Comparison of ENCODE assay signal across 14 cellular contexts in the genomic region with DNA sequence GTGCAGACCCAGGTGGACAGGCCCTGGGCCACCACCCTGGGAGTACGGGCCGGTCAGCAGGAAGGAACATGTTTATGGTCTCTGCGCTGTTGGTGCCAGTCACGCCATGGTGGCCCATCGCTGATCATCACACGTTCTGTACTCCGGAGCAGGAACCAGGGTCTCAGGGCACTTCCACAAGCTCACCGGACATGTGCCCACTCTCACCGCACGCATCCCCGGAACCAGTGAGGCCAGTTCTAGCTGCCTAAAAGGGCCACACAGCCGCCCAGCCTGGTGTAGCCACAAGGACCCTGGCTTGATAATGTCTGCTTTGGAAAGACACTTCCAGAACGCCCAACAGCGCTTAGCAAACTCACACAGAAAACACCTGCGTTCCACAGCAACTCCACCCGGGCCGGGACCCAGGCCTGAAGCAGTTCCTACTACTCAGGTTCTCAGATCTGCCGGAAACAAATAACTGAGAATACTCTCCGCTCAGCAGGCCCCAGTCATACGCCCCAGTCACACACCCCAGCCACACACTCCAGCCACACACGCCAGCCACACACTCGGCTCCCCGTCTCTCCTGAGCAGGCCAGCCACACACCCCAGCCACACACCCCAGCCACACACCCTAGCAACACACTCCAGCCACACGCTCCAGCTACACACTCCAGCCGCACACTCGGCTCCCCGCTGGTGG.
DNase-seq lines count a peak whose midpoint lies in the region; ATAC-seq and TF ChIP-seq lines count a peak whose summit lies in the region.
"Had no signal": no experiment of that assay in that cellular context is flagged by ENCODE, and none has a peak within 500 bp of the region (broad histone marks: within the 10 kb centered on the region; RNA-seq: fewer than 3 reads in every experiment).

No MANE protein-coding gene starts in this region.

- ATAC-seq in psoas muscle (no peak), HG03457 (IDR thresholded peaks at IDR 0.05; ENCODE audit: unreplicated experiment) (no peak), HG03139 (IDR thresholded peaks at IDR 0.05; ENCODE audit: unreplicated experiment) (no peak)
- ATAC-seq: body of pancreas had no signal

- H3K27ac ChIP-seq in psoas muscle: peak overlapping the region; percentile 93
- H3K27ac ChIP-seq in Karpas-422 (ENCODE audit: low read length): no peak overlapping the region
- H3K27ac ChIP-seq: body of pancreas, right lobe of liver, SJCRH30 had no signal

- no peak overlapping the region for H2AFZ ChIP-seq in Karpas-422 (ENCODE audit: low read length)

- no peak overlapping the region for H3K4me2 ChIP-seq in Karpas-422 (ENCODE audit: low read depth, low read length, poor library complexity, severe bottlenecking)

- no peaks in the 10 kb centered on the region for H3K9me3 Mint-ChIP-seq in T-helper 2 cell treated with Interferon-gamma antibody and Interleukin-4, amounts not matched to agents 5 μg/mL and 100 μg/mL, for 36 hours
- H3K9me3 Mint-ChIP-seq in endothelial cell (ENCODE audit: unreplicated experiment): no peaks in the 10 kb centered on the region
- H3K9me3 Mint-ChIP-seq: stimulated activated naive CD8-positive, alpha-beta T cell treated with anti-CD3 and anti-CD28 coated beads, Interleukin-15, Interleukin-2, amounts not matched to agents 100 ng/mL and 50 ng/mL, for 24 hours had no signal

- peaks cover 53% of the 10 kb centered on the region; the same call in 1 of the 2 replicates for H4K20me1 ChIP-seq in Karpas-422 (ENCODE audit: insufficient read depth, low read depth, low read length)

- 83 to 92% (median 91%) methylated on average over 27 of the region's 27 CpGs for WGBS in psoas muscle, 3 donors

- H3K27me3 ChIP-seq in H7 (ENCODE audit: control insufficient read depth, insufficient read depth, low read length) (no peaks in the 10 kb centered on the region), psoas muscle (ENCODE audit: insufficient read depth in 3 of 3, low read length in 2 of 3) (no peaks in the 10 kb centered on the region), Karpas-422 (ENCODE audit: low read length) (no peaks in the 10 kb centered on the region)
- H3K27me3 ChIP-seq: body of pancreas, right lobe of liver, SJCRH30 had no signal

- H3K9me3 ChIP-seq in psoas muscle (no peaks in the 10 kb centered on the region), Karpas-422 (ENCODE audit: low read length) (peaks cover 3% of the 10 kb centered on the region; the same call in 1 of the 2 replicates)
- H3K9me3 ChIP-seq: body of pancreas, right lobe of liver, SJCRH30 had no signal

- H3K4me1 ChIP-seq in psoas muscle (peaks cover 76% of the 10 kb centered on the region), Karpas-422 (ENCODE audit: low read length) (peaks cover 4% of the 10 kb centered on the region; the same call in 1 of the 2 replicates)
- H3K4me1 ChIP-seq: body of pancreas, right lobe of liver, SJCRH30 had no signal

- H3K4me3 ChIP-seq in H7 (ENCODE audit: insufficient read depth, low read depth, low read length) (no peak overlapping the region), psoas muscle (peak overlapping the region; percentile 63), Karpas-422 (ENCODE audit: low read length) (no peak overlapping the region)
- H3K4me3 ChIP-seq: body of pancreas, right lobe of liver, SJCRH30 had no signal

- H3K9ac ChIP-seq in Karpas-422 (ENCODE audit: low read length): no peak overlapping the region

- H3K36me3 ChIP-seq in H7 (replicated peaks; ENCODE audit: control insufficient read depth, insufficient read depth, low read length) (no peaks in the 10 kb centered on the region; the same call in 1 of the 2 replicates), psoas muscle (ENCODE audit: insufficient read depth in 1 of 2, low read depth in 1 of 2) (no peaks in the 10 kb centered on the region), Karpas-422 (ENCODE audit: insufficient read depth, low read length) (no peaks in the 10 kb centered on the region)
- H3K36me3 ChIP-seq: right lobe of liver, SJCRH30 had no signal

- no peaks in the 10 kb centered on the region for H3K79me2 ChIP-seq in Karpas-422 (ENCODE audit: low read length)

- peaks cover 12% of the 10 kb centered on the region for H3K36me3 Mint-ChIP-seq in T-helper 2 cell treated with Interferon-gamma antibody and Interleukin-4, amounts not matched to agents 5 μg/mL and 100 μg/mL, for 36 hours (ENCODE audit: low read depth)
- no peaks in the 10 kb centered on the region for H3K36me3 Mint-ChIP-seq in endothelial cell (ENCODE audit: low read depth, unreplicated experiment)

- peak overlapping the region; percentile 65 for H3K27ac Mint-ChIP-seq in T-helper 2 cell treated with Interferon-gamma antibody and Interleukin-4, amounts not matched to agents 5 μg/mL and 100 μg/mL, for 36 hours
- peak overlapping the region; percentile 13 for H3K27ac Mint-ChIP-seq in endothelial cell (ENCODE audit: unreplicated experiment)
- H3K27ac Mint-ChIP-seq: stimulated activated naive CD8-positive, alpha-beta T cell treated with anti-CD3 and anti-CD28 coated beads, Interleukin-15, Interleukin-2, amounts not matched to agents 100 ng/mL and 50 ng/mL, for 24 hours had no signal

- no peak overlapping the region for H3K4me3 Mint-ChIP-seq in T-helper 2 cell treated with Interferon-gamma antibody and Interleukin-4, amounts not matched to agents 5 μg/mL and 100 μg/mL, for 36 hours
- no peak overlapping the region for H3K4me3 Mint-ChIP-seq in endothelial cell (ENCODE audit: unreplicated experiment)
- H3K4me3 Mint-ChIP-seq: stimulated activated naive CD8-positive, alpha-beta T cell treated with anti-CD3 and anti-CD28 coated beads, Interleukin-15, Interleukin-2, amounts not matched to agents 100 ng/mL and 50 ng/mL, for 24 hours had no signal

- H3K27me3 Mint-ChIP-seq in T-helper 2 cell treated with Interferon-gamma antibody and Interleukin-4, amounts not matched to agents 5 μg/mL and 100 μg/mL, for 36 hours (ENCODE audit: low read depth): no peaks in the 10 kb centered on the region
- H3K27me3 Mint-ChIP-seq in endothelial cell (ENCODE audit: unreplicated experiment): peaks cover 1% of the 10 kb centered on the region

- H3K4me1 Mint-ChIP-seq in T-helper 2 cell treated with Interferon-gamma antibody and Interleukin-4, amounts not matched to agents 5 μg/mL and 100 μg/mL, for 36 hours (ENCODE audit: low read depth): peaks cover 48% of the 10 kb centered on the region
- H3K4me1 Mint-ChIP-seq in endothelial cell (ENCODE audit: unreplicated experiment): peaks cover 14% of the 10 kb centered on the region

- intact Hi-C loops in psoas muscle (cut with DNase I): loop anchor here (2.0 kb wide), 2 partner anchors 25 to 33 kb away; no protein-coding TSS in a partner anchor

- H3K9me2 ChIP-seq in Karpas-422 (replicated peaks; ENCODE audit: insufficient read depth, low read length): no peaks in the 10 kb centered on the region

- no peak for TF ChIP-seq CTCF in endothelial cell (IDR thresholded peaks at IDR 0.05; ENCODE audit: unreplicated experiment)
- TF ChIP-seq CTCF in psoas muscle (IDR thresholded peaks at IDR 0.05): no peak

- no peak for DNase-seq in T-helper 2 cell treated with Interferon-gamma antibody and Interleukin-4, amounts not matched to agents 5 μg/mL and 100 μg/mL, for 36 hours (ENCODE audit: low spot score)
- DNase-seq in T-helper 2 cell (no peak), H7 (peak; percentile 33), endothelial cell (ENCODE audit: low spot score) (no peak), psoas muscle (no peak), Karpas-422 (no peak)
- DNase-seq: 8988T, MV-4-11, SJCRH30 had no signal
